10 cellular contexts compared by ENCODE assay signal in genomic region chr22:46263208-46263575, GRCh38. TPM values are rescaled to one million over a fixed set of nuclear protein-coding genes. Genes with fewer than 3 reads are reported as not detected.
DNase-seq lines count a peak whose midpoint lies in the region; FAIRE-seq and TF ChIP-seq lines count a peak whose summit lies in the region.
"Had no signal": no experiment of that assay in that cellular context is flagged by ENCODE, and none has a peak within 500 bp of the region (broad histone marks: within the 10 kb centered on the region; RNA-seq: fewer than 3 reads in every experiment).

Gene PKDREJ (minus strand): TSS chr22:46263343. CDS start chr22:46263322, 21 bp downstream.

- 100% methylated on average over 1 of the region's 32 CpGs; no CpG with 5 or more reads in 1 of the 2 donors for WGBS in esophagus squamous epithelium, 2 donors
- WGBS in transverse colon (ENCODE audit: low coverage in 1 of 2), 2 donors: 90% methylated on average over 12 of the region's 32 CpGs; no CpG with 5 or more reads in 1 of the 2 donors

- H3K36me3 ChIP-seq in breast epithelium (no peaks in the 10 kb centered on the region), esophagus squamous epithelium (no peaks in the 10 kb centered on the region), transverse colon (no peaks in the 10 kb centered on the region), OCI-LY7 (ENCODE audit: insufficient read depth, low read length) (no peaks in the 10 kb centered on the region)

- no peak for TF ChIP-seq EP300 in transverse colon (IDR thresholded peaks at IDR 0.05; ENCODE audit: low read depth)

- in situ Hi-C loops in transverse colon (cut with MboI; ENCODE audit: low pct_ligation_motif_present in 1 of 4, low pct_unique_long_range_greater_than_20kb in 1 of 4, low sequenced_read_pairs in 3 of 4): no loop called here

- no peaks in the 10 kb centered on the region for H4K20me1 ChIP-seq in OCI-LY7 (ENCODE audit: insufficient read depth, low read length)

- H3K9me3 ChIP-seq in breast epithelium: no peaks in the 10 kb centered on the region
- H3K9me3 ChIP-seq in esophagus squamous epithelium: peaks cover 0 to 8% (median 4%) of the 10 kb centered on the region in 3 donors
- no peaks in the 10 kb centered on the region for H3K9me3 ChIP-seq in transverse colon
- peaks cover 5% of the 10 kb centered on the region; the same call in 1 of the 2 replicates for H3K9me3 ChIP-seq in OCI-LY7 (ENCODE audit: low read length)

- CTCF ChIA-PET in MCF 10A (lab: Yijun Ruan, JAX): no interaction called here
- CTCF ChIA-PET in OCI-LY7 (lab: Charles Lee; ENCODE audit: unreplicated experiment): no interaction called here

- no TSS peak for BruUV-seq in MCF 10A (replicated peaks; lab: Mats Ljungman, UMichigan)
- no TSS peak for BruUV-seq in OCI-LY7 (replicated peaks; lab: Mats Ljungman, UMichigan)

- peak in 1 of 2 donors; percentile 47 for DNase-seq in breast epithelium (ENCODE audit: low spot score in 2 of 2)
- no peak for DNase-seq in MCF 10A (ENCODE audit: unreplicated experiment)
- no peak for DNase-seq in esophagus squamous epithelium (lab: John Stamatoyannopoulos, UW)
- no peak for DNase-seq in neural crest cell (ENCODE audit: low read depth, low spot score)
- no peak for DNase-seq in transverse colon
- DNase-seq in OCI-LY7 (ENCODE audit: low spot score): no peak
- DNase-seq in GM12892 (ENCODE audit: insufficient read length): no peak
- no peak for DNase-seq in GM19239 (ENCODE audit: insufficient read length, low spot score)
- DNase-seq: Kasumi-1, occipital lobe had no signal

- H3K9me3 Mint-ChIP-seq in MCF 10A (ENCODE audit: unreplicated experiment): no peaks in the 10 kb centered on the region
- peaks cover 20% of the 10 kb centered on the region for H3K9me3 Mint-ChIP-seq in neural crest cell

- H3K27me3 Mint-ChIP-seq in MCF 10A (ENCODE audit: insufficient read depth, unreplicated experiment) (peaks cover 32% of the 10 kb centered on the region), neural crest cell (ENCODE audit: low read depth) (peaks cover 86% of the 10 kb centered on the region)

- H3K4me1 ChIP-seq in breast epithelium: no peaks in the 10 kb centered on the region
- H3K4me1 ChIP-seq in esophagus squamous epithelium: peaks cover 8 to 25% (median 9%) of the 10 kb centered on the region in 3 donors
- peaks cover 9 to 31% (median 23%) of the 10 kb centered on the region in 4 donors for H3K4me1 ChIP-seq in transverse colon
- H3K4me1 ChIP-seq in OCI-LY7 (ENCODE audit: insufficient read depth, low read length, poor library complexity, severe bottlenecking): no peaks in the 10 kb centered on the region

- FAIRE-seq in GM12892 (lab: Jason Lieb, UNC): no peak
- FAIRE-seq in GM19239 (lab: Jason Lieb, UNC): no peak

- H3K27me3 ChIP-seq in breast epithelium (no peaks in the 10 kb centered on the region), esophagus squamous epithelium (peaks cover 0 to 29% (median 0%) of the 10 kb centered on the region in 4 donors), transverse colon (no peaks in the 10 kb centered on the region)

- no peaks in the 10 kb centered on the region for H3K9me2 ChIP-seq in OCI-LY7 (ENCODE audit: insufficient read depth, low read length)

- H3K4me3 ChIP-seq in breast epithelium (peak within 1 kb of the TSS; percentile 15 to 67 (median 45)), esophagus squamous epithelium (peak within 1 kb of the TSS; percentile 16 to 62 (median 42)), transverse colon (peak within 1 kb of the TSS in 3 of 4 donors; percentile 17 to 38 (median 28)), OCI-LY7 (ENCODE audit: low read depth, low read length, poor library complexity, severe bottlenecking) (no peak within 1 kb of the TSS)

- H2AFZ ChIP-seq in OCI-LY7 (ENCODE audit: low read length): no peak within 1 kb of the TSS

- no peak within 1 kb of the TSS for H3K4me2 ChIP-seq in OCI-LY7 (ENCODE audit: low read length)

- intact Hi-C loops in breast epithelium (cut with DNase I; ENCODE audit: low total_unique reads): no loop called here
- intact Hi-C loops in MCF 10A (cut with micrococcal nuclease): no loop called here
- intact Hi-C loops in esophagus squamous epithelium (cut with DNase I): no loop called here
- intact Hi-C loops in transverse colon (cut with DNase I; ENCODE audit: low total_unique reads): no loop called here
- intact Hi-C loops in OCI-LY7 (cut with micrococcal nuclease; ENCODE audit: unreplicated experiment): no loop called here

- TF ChIP-seq POLR2A in breast epithelium (IDR thresholded peaks at IDR 0.05) (no peak), esophagus squamous epithelium (IDR thresholded peaks at IDR 0.05) (no peak), transverse colon (IDR thresholded peaks at IDR 0.05) (no peak), GM12892 (IDR thresholded peaks at IDR 0.05; ENCODE audit: low read depth, low read length) (no peak)

- H3K36me3 Mint-ChIP-seq in MCF 10A (ENCODE audit: insufficient read depth, unreplicated experiment) (no peaks in the 10 kb centered on the region), neural crest cell (ENCODE audit: low read depth) (peaks cover 34% of the 10 kb centered on the region)

- no peak for TF ChIP-seq CTCF in breast epithelium (IDR thresholded peaks at IDR 0.05)
- no peak for TF ChIP-seq CTCF in MCF 10A (IDR thresholded peaks at IDR 0.05; ENCODE audit: unreplicated experiment)
- no peak for TF ChIP-seq CTCF in esophagus squamous epithelium (IDR thresholded peaks at IDR 0.05)
- TF ChIP-seq CTCF in neural crest cell (conservative IDR thresholded peaks at IDR 0.05): no peak
- TF ChIP-seq CTCF in transverse colon (IDR thresholded peaks at IDR 0.05): no peak
- TF ChIP-seq CTCF in OCI-LY7 (conservative IDR thresholded peaks at IDR 0.05; ENCODE audit: low read length): no peak

- no peak within 1 kb of the TSS for H3K4me3 Mint-ChIP-seq in MCF 10A (ENCODE audit: unreplicated experiment)
- H3K4me3 Mint-ChIP-seq in neural crest cell: peak within 1 kb of the TSS; percentile 68

- H3K27ac Mint-ChIP-seq in MCF 10A (ENCODE audit: low read depth, unreplicated experiment) (no peak within 1 kb of the TSS), neural crest cell (ENCODE audit: unreplicated experiment) (no peak within 1 kb of the TSS)

- POLR2A ChIA-PET in MCF 10A (lab: Yijun Ruan, JAX) (no interaction called here), OCI-LY7 (lab: Charles Lee) (no interaction called here)

- H3K4me1 Mint-ChIP-seq in MCF 10A (ENCODE audit: insufficient read depth, unreplicated experiment) (peaks cover 5% of the 10 kb centered on the region), neural crest cell (peaks cover 8% of the 10 kb centered on the region)

- H3K27ac ChIP-seq in breast epithelium (no peak within 1 kb of the TSS), esophagus squamous epithelium (peak within 1 kb of the TSS in 2 of 4 donors; percentile 47 to 53), transverse colon (peak within 1 kb of the TSS; percentile 53 to 70 (median 63)), OCI-LY7 (ENCODE audit: low read depth, low read length, poor library complexity, severe bottlenecking) (no peak within 1 kb of the TSS)

- no peaks in the 10 kb centered on the region for H3K79me2 ChIP-seq in OCI-LY7 (ENCODE audit: insufficient read depth, low read depth, low read length)

RNA-seq across cellular contexts. Expression of gene PKDREJ, which starts in this region (rescaled TPM):
- total RNA-seq in breast epithelium (under 1 TPM in 1 of 3 donors, not detected in 2; 0.16 TPM), MCF 10A (2022) (not detected in 2 replicates), esophagus squamous epithelium (under 1 TPM in 2 of 4 donors, not detected in 2; 0.11 to 0.19 TPM), neural crest cell (0.02 TPM in 1 of 2 replicates, not detected in the other), transverse colon (under 1 TPM in 1 of 4 donors, not detected in 3; 0.27 TPM), OCI-LY7 (2022) (not detected in 2 replicates)
- total RNA-seq in OCI-LY7 (2014; rRNA removed; shearing (Covaris generic)): not detected in 2 replicates
- 0.06 TPM for polyA plus RNA-seq in GM12892 (2012; ENCODE audit: missing spikeins)

Comparison
In these comparisons a context has a peak if more than half of its experiments do, and no peak if none do; other contexts are left out.
1. H3K27ac ChIP-seq: peak in transverse colon (4 of 4); none in breast epithelium (0 of 2) and OCI-LY7 (single experiment).